In the genomic region with DNA sequence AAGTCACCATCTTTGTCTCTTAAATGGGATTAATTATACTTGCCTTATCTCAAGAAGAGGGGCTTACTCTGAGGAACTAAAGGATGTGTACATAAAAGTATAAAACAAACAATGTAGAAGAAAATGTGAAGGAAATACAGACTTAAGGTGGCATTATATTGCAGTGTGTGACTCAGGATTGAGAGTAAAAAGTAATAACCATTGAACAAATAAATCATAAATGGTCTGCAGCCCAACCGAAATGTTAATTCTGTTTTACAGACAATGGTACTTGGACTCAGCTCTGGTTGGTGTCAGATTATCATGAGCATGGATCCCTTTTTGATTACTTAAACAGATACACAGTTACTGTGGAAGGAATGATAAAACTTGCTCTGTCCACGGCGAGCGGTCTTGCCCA, we compare ENCODE assay signal across 21 cellular contexts.
"Had no signal": no experiment of that assay in that cellular context is flagged by ENCODE, and none has a peak within 500 bp of the region (broad histone marks: within the 10 kb centered on the region; RNA-seq: fewer than 3 reads in every experiment).

No MANE protein-coding gene starts in this region.

- H3K9me3 Mint-ChIP-seq: activated CD4-positive, alpha-beta memory T cell treated with anti-CD3 and anti-CD28 coated beads for 36 hours; activated naive CD4-positive, alpha-beta T cell treated with anti-CD3 and anti-CD28 coated beads, Interleukin-2, amount 50 U/mL, for 24 hours; activated T-cell treated with anti-CD3 and anti-CD28 coated beads, Interleukin-2, amount 50 U/mL, for 4 hours; nephron progenitor cell; stimulated activated memory B cell treated with anti-CD40 and anti-IgM and Interleukin-4, amounts not matched to agents 10 μg/mL and 1 μg/mL and 100 μg/mL, for 72 hours had no signal

- H3K27me3 ChIP-seq: gastrocnemius medialis, heart left ventricle, SJSA1 had no signal

- H3K27ac ChIP-seq: gastrocnemius medialis, SJSA1, skin epidermis, thoracic aorta had no signal

- DNase-seq: activated CD4-positive, alpha-beta memory T cell treated with anti-CD3 and anti-CD28 coated beads for 36 hours; activated CD4-positive, alpha-beta T cell treated with anti-CD3 and anti-CD28 coated beads for 36 hours; activated effector memory CD4-positive, alpha-beta T cell treated with Interleukin-2 at 50 U/mL for 16 hours; activated T-cell treated with anti-CD3 and anti-CD28 coated beads, Interleukin-2, amount 50 U/mL, for 4 hours; cerebellar nuclear complex; cortex of kidney; effector CD4-positive, alpha-beta T cell; gastrocnemius medialis; heart left ventricle; mesenchymal stem cell; nephron progenitor cell; occipital lobe; right cardiac atrium; stimulated activated CD4-positive, alpha-beta T cell treated with anti-CD3 and anti-CD28 coated beads, Interleukin-4, amount 100 ng/mL, for 24 hours; T-helper 2 cell had no signal

- H3K27me3 Mint-ChIP-seq: activated CD4-positive, alpha-beta memory T cell treated with anti-CD3 and anti-CD28 coated beads for 36 hours; activated CD4-positive, alpha-beta T cell treated with anti-CD3 and anti-CD28 coated beads for 36 hours; activated naive CD4-positive, alpha-beta T cell treated with anti-CD3 and anti-CD28 coated beads, Interleukin-2, amount 50 U/mL, for 24 hours; stimulated activated memory B cell treated with anti-CD40 and anti-IgM and Interleukin-4, amounts not matched to agents 10 μg/mL and 1 μg/mL and 100 μg/mL, for 72 hours had no signal

- H3K27ac Mint-ChIP-seq: activated CD4-positive, alpha-beta memory T cell treated with anti-CD3 and anti-CD28 coated beads for 36 hours; activated CD4-positive, alpha-beta T cell treated with anti-CD3 and anti-CD28 coated beads for 36 hours; activated naive CD4-positive, alpha-beta T cell treated with anti-CD3 and anti-CD28 coated beads, Interleukin-2, amount 50 U/mL, for 24 hours; nephron progenitor cell; stimulated activated memory B cell treated with anti-CD40 and anti-IgM and Interleukin-4, amounts not matched to agents 10 μg/mL and 1 μg/mL and 100 μg/mL, for 72 hours had no signal

- H3K4me1 ChIP-seq: SJSA1 had no signal

- H3K4me3 ChIP-seq: gastrocnemius medialis, heart left ventricle, SJSA1, skin epidermis, thoracic aorta had no signal

- H3K4me3 Mint-ChIP-seq: activated CD4-positive, alpha-beta memory T cell treated with anti-CD3 and anti-CD28 coated beads for 36 hours; activated CD4-positive, alpha-beta T cell treated with anti-CD3 and anti-CD28 coated beads for 36 hours; activated naive CD4-positive, alpha-beta T cell treated with anti-CD3 and anti-CD28 coated beads, Interleukin-2, amount 50 U/mL, for 24 hours; activated T-cell treated with anti-CD3 and anti-CD28 coated beads, Interleukin-2, amount 50 U/mL, for 4 hours; nephron progenitor cell; stimulated activated memory B cell treated with anti-CD40 and anti-IgM and Interleukin-4, amounts not matched to agents 10 μg/mL and 1 μg/mL and 100 μg/mL, for 72 hours had no signal

- H3K9me3 ChIP-seq: gastrocnemius medialis, heart left ventricle, SJSA1, thoracic aorta had no signal

- ATAC-seq: activated CD4-positive, alpha-beta T cell treated with anti-CD3 and anti-CD28 coated beads for 36 hours; activated T-cell treated with anti-CD3 and anti-CD28 coated beads, Interleukin-2, amount 50 U/mL, for 4 hours; esophagus mucosa; gastrocnemius medialis; heart left ventricle; right cardiac atrium; stimulated activated memory B cell treated with anti-CD40 and anti-IgM and Interleukin-4, amounts not matched to agents 10 μg/mL and 1 μg/mL and 100 μg/mL, for 72 hours had no signal
